ENCODE assay signal across 8 cellular contexts in the genomic region with DNA sequence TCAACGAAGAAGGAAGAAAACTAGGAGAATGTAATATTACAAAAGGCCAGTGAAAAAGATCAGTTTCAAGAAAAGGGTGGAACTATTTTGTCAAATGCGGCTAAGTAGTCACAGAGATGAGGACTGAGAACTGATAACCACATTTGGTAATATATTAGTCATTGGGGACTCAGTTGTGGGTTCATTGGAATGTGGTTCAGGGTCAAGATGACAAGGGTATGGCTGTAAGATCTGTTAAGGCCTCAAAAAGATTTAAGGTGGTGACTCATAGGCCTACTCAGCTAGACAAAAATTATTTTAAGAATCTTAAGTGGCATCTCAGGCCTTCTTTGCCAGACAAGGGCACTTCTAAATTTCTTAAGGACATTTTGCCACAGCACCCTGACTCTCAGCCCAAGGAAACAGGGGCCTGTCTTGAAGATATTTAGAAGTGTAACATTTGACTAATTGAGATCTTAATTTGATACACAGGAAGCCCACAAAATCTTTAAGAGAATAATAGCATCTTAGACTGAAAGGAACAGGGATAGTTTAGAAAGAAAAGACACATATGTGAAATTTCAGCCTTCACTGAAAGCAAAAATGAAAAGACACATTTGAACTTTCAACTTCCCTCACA.
DNase-seq lines count a peak whose midpoint lies in the region; ATAC-seq and TF ChIP-seq lines count a peak whose summit lies in the region.

No MANE protein-coding gene starts in this region.

- no peaks in the 10 kb centered on the region for H3K36me3 ChIP-seq in colonic mucosa

- H3K27me3 ChIP-seq in colonic mucosa: no peaks in the 10 kb centered on the region

- TF ChIP-seq CTCF in colonic mucosa (IDR thresholded peaks at IDR 0.05): no peak

- no peak overlapping the region for H3K4me3 ChIP-seq in colonic mucosa

- no peak overlapping the region for H3K9ac ChIP-seq in colonic mucosa (ENCODE audit: low read depth in 2 of 2, low read length in 2 of 2)

- DNase-seq in RKO (ENCODE audit: low spot score): peak; percentile 91
- peak; percentile 93 for DNase-seq in kidney tubule cell (ENCODE audit: low spot score)
- no peak for DNase-seq in NCI-H1694 treated with DMSO at 0.1 percent for 48 hours (lab: John Stamatoyannopoulos, UW)
- DNase-seq in colonic mucosa: no peak
- DNase-seq in DMS79 treated with DMSO at 0.1 percent for 48 hours (lab: John Stamatoyannopoulos, UW): no peak
- DNase-seq in globus pallidus (ENCODE audit: low spot score): no peak

- H3K9me3 ChIP-seq in colonic mucosa: no peaks in the 10 kb centered on the region

- intact Hi-C loops in colonic mucosa (cut with DNase I): no loop called here

- ATAC-seq in GM18858 (IDR thresholded peaks at IDR 0.05; ENCODE audit: unreplicated experiment): peak; percentile 91
- ATAC-seq in HG02623 (IDR thresholded peaks at IDR 0.05; ENCODE audit: unreplicated experiment): peak; percentile 86

- no peak overlapping the region for H3K27ac ChIP-seq in colonic mucosa

- H3K4me1 ChIP-seq in colonic mucosa: no peaks in the 10 kb centered on the region

Comparison
In these comparisons a context has a peak if more than half of its experiments do, and no peak if none do; other contexts are left out.
1. DNase-seq: peak in RKO (single experiment) and kidney tubule cell (single experiment); none in NCI-H1694 treated with DMSO at 0.1 percent for 48 hours (single experiment), colonic mucosa (single experiment), DMS79 treated with DMSO at 0.1 percent for 48 hours (single experiment) and globus pallidus (single experiment).